In the genomic region with DNA sequence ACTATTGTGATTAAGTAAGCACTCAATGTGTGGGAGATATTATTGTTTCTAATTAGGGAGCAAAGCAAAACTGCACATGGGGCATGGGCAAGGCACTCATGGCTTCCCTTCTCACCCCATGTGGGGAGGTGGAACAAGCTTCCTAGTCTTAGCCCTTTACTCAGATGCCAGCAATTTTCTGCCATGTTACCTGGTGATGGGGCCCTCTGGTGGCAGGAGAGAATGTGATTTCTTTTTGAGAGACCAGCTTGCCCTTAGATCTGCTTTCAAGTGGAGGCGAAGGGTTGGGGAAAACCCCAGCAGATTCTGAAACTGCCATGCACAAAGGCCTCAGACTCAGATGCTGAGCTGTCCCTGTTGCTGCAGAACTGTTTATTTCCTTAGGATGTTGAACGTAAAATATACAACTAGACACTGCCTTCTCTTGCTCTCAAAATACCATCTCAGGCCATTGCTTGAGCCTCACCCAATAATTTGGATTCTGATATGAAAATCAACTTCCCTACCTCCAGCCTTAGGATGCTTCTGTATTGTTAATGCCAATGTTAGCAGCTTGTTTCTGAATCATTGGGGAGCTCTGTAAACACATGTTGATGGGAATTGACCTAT, we compare ENCODE assay signal across 8 cellular contexts.
DNase-seq lines count a peak whose midpoint lies in the region; ATAC-seq and TF ChIP-seq lines count a peak whose summit lies in the region.

No MANE protein-coding gene starts in this region.

- peaks cover 30% of the 10 kb centered on the region for H3K4me1 ChIP-seq in KMS-11 (ENCODE audit: low read depth, poor library complexity, severe bottlenecking)

- H3K4me3 ChIP-seq in GM12865 (ENCODE audit: low read depth, low read length): no peak overlapping the region
- H3K4me3 ChIP-seq in KMS-11 (IDR thresholded peaks at IDR 0.05; ENCODE audit: insufficient read depth, low read depth, low read length): no peak overlapping the region

- ATAC-seq in GM21737 (IDR thresholded peaks at IDR 0.05; ENCODE audit: unreplicated experiment): peak; percentile 96
- peak; percentile 85 for ATAC-seq in SK-N-SH treated with all-trans-retinoic acid at 6 μM for 48 hours

- H3K9me3 Mint-ChIP-seq in activated naive CD8-positive, alpha-beta T cell (ENCODE audit: low read depth): no peaks in the 10 kb centered on the region

- DNase-seq in GM12865 (ENCODE audit: low read depth) (peak; percentile 87), iris pigment epithelial cell (ENCODE audit: low read depth) (peak; percentile 63), cerebellar nuclear complex (lab: John Stamatoyannopoulos, UW) (no peak)
- DNase-seq in stimulated activated CD4-positive, alpha-beta T cell treated with anti-CD3 and anti-CD28 coated beads, TNF-alpha, amount 100 ng/mL, for 4 hours (ENCODE audit: low read depth in 3 of 3): peak; percentile 29 to 63 (median 52)

- no peak overlapping the region for H2AFZ ChIP-seq in KMS-11 (ENCODE audit: low read depth)

- peak overlapping the region; percentile 58 for H3K27ac Mint-ChIP-seq in activated naive CD8-positive, alpha-beta T cell

- no peaks in the 10 kb centered on the region for H3K27me3 ChIP-seq in KMS-11 (ENCODE audit: insufficient read depth, low read depth)

- H3K36me3 ChIP-seq in KMS-11 (ENCODE audit: insufficient read depth): no peaks in the 10 kb centered on the region

- H3K4me2 ChIP-seq in KMS-11: peak overlapping the region; percentile 18; the same call in 1 of the 2 replicates

- no peaks in the 10 kb centered on the region for H3K36me3 Mint-ChIP-seq in activated naive CD8-positive, alpha-beta T cell

- no peak overlapping the region for H3K27ac ChIP-seq in KMS-11

- H3K9ac ChIP-seq in KMS-11: no peak overlapping the region

- no peaks in the 10 kb centered on the region for H4K20me1 ChIP-seq in KMS-11 (ENCODE audit: insufficient read depth)

- H3K4me1 Mint-ChIP-seq in activated naive CD8-positive, alpha-beta T cell (ENCODE audit: low read depth): peaks cover 31% of the 10 kb centered on the region

- H3K79me2 ChIP-seq in KMS-11 (ENCODE audit: insufficient read depth, low read depth): no peaks in the 10 kb centered on the region

- TF ChIP-seq CTCF in GM12865 (IDR thresholded peaks at IDR 0.05; ENCODE audit: insufficient read depth, low read depth, low read length, missing control alignments) (peak; percentile 68), KMS-11 (conservative IDR thresholded peaks at IDR 0.05; ENCODE audit: low read depth, low read length) (peak; percentile 90)

- no peak overlapping the region for H3K4me3 Mint-ChIP-seq in activated naive CD8-positive, alpha-beta T cell

- no peaks in the 10 kb centered on the region for H3K27me3 Mint-ChIP-seq in activated naive CD8-positive, alpha-beta T cell

TF ChIP-seq in SK-N-SH treated with all-trans-retinoic acid at 6 μM for 48 hours, 23 proteins besides CTCF, POLR2A, EP300 and RAD21:
- TF ChIP-seq TCF4 (CRISPR knock-in tag; IDR thresholded peaks at IDR 0.05; ENCODE audit: borderline replicate concordance): no peak

Comparison
In these comparisons a context has a peak if more than half of its experiments do, and no peak if none do; other contexts are left out.
1. DNase-seq: peak in GM12865 (single experiment), iris pigment epithelial cell (single experiment) and stimulated activated CD4-positive, alpha-beta T cell treated with anti-CD3 and anti-CD28 coated beads, TNF-alpha, amount 100 ng/mL, for 4 hours (3 of 3); none in cerebellar nuclear complex (0 of 2).